In genomic region chr4:101689220-101689619, GRCh38 we compare ENCODE assay signal across 17 cellular contexts.
DNase-seq lines count a peak whose midpoint lies in the region; ATAC-seq and TF ChIP-seq lines count a peak whose summit lies in the region.
"Had no signal": no experiment of that assay in that cellular context is flagged by ENCODE, and none has a peak within 500 bp of the region (broad histone marks: within the 10 kb centered on the region; RNA-seq: fewer than 3 reads in every experiment).

No MANE protein-coding gene starts in this region.

- DNase-seq in HuH-7 (ENCODE audit: low spot score), result peak; percentile 1
- peak; percentile 36 for DNase-seq in kidney tubule cell (ENCODE audit: low spot score)
- DNase-seq in renal cortical epithelial cell (ENCODE audit: low read depth), result peak; percentile 76
- DNase-seq in right atrium auricular region (ENCODE audit: low spot score), result no peak
- DNase-seq in psoas muscle, result no peak
- no peak for DNase-seq in stimulated activated naive CD4-positive, alpha-beta T cell treated with Interleukin-2 at 50 U/mL for 16 hours (lab: John Stamatoyannopoulos, UW)
- DNase-seq in activated CD4-positive, alpha-beta T cell treated with anti-CD3 and anti-CD28 coated beads, Interleukin-2, amount 10 ng/mL, durations not matched to agents 24 days and 14 days, result no peak
- DNase-seq: ACHN; Caco-2; CD4-positive, alpha-beta T cell; GDM1; GOT3; H7; HFFc6 had no signal

- H3K4me3 ChIP-seq in liver (ENCODE audit: low read depth in 1 of 3, low read length in 3 of 3) (no peak overlapping the region), right atrium auricular region (no peak overlapping the region), psoas muscle (no peak overlapping the region)

- H3K36me3 ChIP-seq in liver (ENCODE audit: control insufficient read depth in 4 of 4, insufficient read depth in 3 of 4, low read depth in 1 of 4, low read length in 3 of 4) (no peaks in the 10 kb centered on the region), right atrium auricular region (no peaks in the 10 kb centered on the region), psoas muscle (ENCODE audit: insufficient read depth in 1 of 2, low read depth in 1 of 2) (no peaks in the 10 kb centered on the region)

- intact Hi-C loops in psoas muscle (cut with DNase I), result no loop called here
- intact Hi-C loops in activated CD4-positive, alpha-beta T cell treated with anti-CD3 and anti-CD28 coated beads, Interleukin-2, amount 10 ng/mL, durations not matched to agents 24 days and 14 days (cut with micrococcal nuclease), result no loop called here

- no peak for TF ChIP-seq RAD21 in liver (IDR thresholded peaks at IDR 0.05)

- H3K27me3 Mint-ChIP-seq in activated CD4-positive, alpha-beta T cell treated with anti-CD3 and anti-CD28 coated beads, Interleukin-2, amount 10 ng/mL, durations not matched to agents 24 days and 14 days, result peaks cover 15% of the 10 kb centered on the region

- no peaks in the 10 kb centered on the region for H3K9me3 Mint-ChIP-seq in activated CD4-positive, alpha-beta T cell treated with anti-CD3 and anti-CD28 coated beads, Interleukin-2, amount 10 ng/mL, durations not matched to agents 24 days and 14 days
- H3K9me3 Mint-ChIP-seq: CD4-positive, alpha-beta T cell; HFFc6 had no signal

- H3K4me1 Mint-ChIP-seq in activated CD4-positive, alpha-beta T cell treated with anti-CD3 and anti-CD28 coated beads, Interleukin-2, amount 10 ng/mL, durations not matched to agents 24 days and 14 days, result no peaks in the 10 kb centered on the region

- H3K9me3 ChIP-seq in liver (ENCODE audit: control insufficient read depth in 4 of 4, low read length in 3 of 4), result no peaks in the 10 kb centered on the region
- no peaks in the 10 kb centered on the region for H3K9me3 ChIP-seq in right atrium auricular region
- no peaks in the 10 kb centered on the region for H3K9me3 ChIP-seq in psoas muscle
- H3K9me3 ChIP-seq: Caco-2 had no signal

- no peaks in the 10 kb centered on the region for H3K36me3 Mint-ChIP-seq in activated CD4-positive, alpha-beta T cell treated with anti-CD3 and anti-CD28 coated beads, Interleukin-2, amount 10 ng/mL, durations not matched to agents 24 days and 14 days (ENCODE audit: low read depth)

- no peak for ATAC-seq in psoas muscle
- ATAC-seq: HCT116 had no signal

- no peak overlapping the region for H3K4me3 Mint-ChIP-seq in activated CD4-positive, alpha-beta T cell treated with anti-CD3 and anti-CD28 coated beads, Interleukin-2, amount 10 ng/mL, durations not matched to agents 24 days and 14 days
- H3K4me3 Mint-ChIP-seq: CD4-positive, alpha-beta T cell; HFFc6 had no signal

- no peak overlapping the region for H3K27ac Mint-ChIP-seq in activated CD4-positive, alpha-beta T cell treated with anti-CD3 and anti-CD28 coated beads, Interleukin-2, amount 10 ng/mL, durations not matched to agents 24 days and 14 days
- H3K27ac Mint-ChIP-seq: CD4-positive, alpha-beta T cell; HFFc6 had no signal

- H3K27ac ChIP-seq in liver (ENCODE audit: low read depth in 1 of 2, low read length in 2 of 2) (no peak overlapping the region), right atrium auricular region (no peak overlapping the region), psoas muscle (no peak overlapping the region)
- H3K27ac ChIP-seq: C4-2B had no signal

- no peak overlapping the region for H3K9ac ChIP-seq in liver (ENCODE audit: low read depth in 1 of 2, low read length in 2 of 2)

- H3K27me3 ChIP-seq in liver (ENCODE audit: control insufficient read depth in 4 of 4, insufficient read depth in 4 of 4, low read length in 3 of 4) (no peaks in the 10 kb centered on the region), right atrium auricular region (no peaks in the 10 kb centered on the region), psoas muscle (ENCODE audit: insufficient read depth in 3 of 3, low read length in 2 of 3) (peaks cover 0 to 2% (median 0%) of the 10 kb centered on the region in 3 donors)

- H3K4me1 ChIP-seq in liver (ENCODE audit: control insufficient read depth in 4 of 4, insufficient read depth in 4 of 4, low read length in 3 of 4) (peaks cover 0 to 11% (median 2%) of the 10 kb centered on the region in 4 donors), right atrium auricular region (no peaks in the 10 kb centered on the region), psoas muscle (no peaks in the 10 kb centered on the region)

- 51% methylated on average over 1 of the region's 1 CpG for whole genome bisulfite sequencing in liver
- WGBS in psoas muscle, 3 donors, result 86 to 98% (median 93%) methylated on average over 1 of the region's 1 CpG

- no peak for TF ChIP-seq CTCF in liver (IDR thresholded peaks at IDR 0.05; ENCODE audit: low read depth, low read length, missing input control)
- TF ChIP-seq CTCF in right atrium auricular region (IDR thresholded peaks at IDR 0.05), result no peak
- TF ChIP-seq CTCF in psoas muscle (IDR thresholded peaks at IDR 0.05), result no peak

TF ChIP-seq in liver, 16 proteins besides CTCF, POLR2A, EP300 and RAD21:
- TF ChIP-seq HNF4A (conservative IDR thresholded peaks at IDR 0.05) (peak in 1 of 2 donors; percentile 25), FOXA1 (IDR thresholded peaks at IDR 0.05) (no peak), RXRA (IDR thresholded peaks at IDR 0.05) (peak in 1 of 2 donors; percentile 11)
- TF ChIP-seq, protein P1, sequence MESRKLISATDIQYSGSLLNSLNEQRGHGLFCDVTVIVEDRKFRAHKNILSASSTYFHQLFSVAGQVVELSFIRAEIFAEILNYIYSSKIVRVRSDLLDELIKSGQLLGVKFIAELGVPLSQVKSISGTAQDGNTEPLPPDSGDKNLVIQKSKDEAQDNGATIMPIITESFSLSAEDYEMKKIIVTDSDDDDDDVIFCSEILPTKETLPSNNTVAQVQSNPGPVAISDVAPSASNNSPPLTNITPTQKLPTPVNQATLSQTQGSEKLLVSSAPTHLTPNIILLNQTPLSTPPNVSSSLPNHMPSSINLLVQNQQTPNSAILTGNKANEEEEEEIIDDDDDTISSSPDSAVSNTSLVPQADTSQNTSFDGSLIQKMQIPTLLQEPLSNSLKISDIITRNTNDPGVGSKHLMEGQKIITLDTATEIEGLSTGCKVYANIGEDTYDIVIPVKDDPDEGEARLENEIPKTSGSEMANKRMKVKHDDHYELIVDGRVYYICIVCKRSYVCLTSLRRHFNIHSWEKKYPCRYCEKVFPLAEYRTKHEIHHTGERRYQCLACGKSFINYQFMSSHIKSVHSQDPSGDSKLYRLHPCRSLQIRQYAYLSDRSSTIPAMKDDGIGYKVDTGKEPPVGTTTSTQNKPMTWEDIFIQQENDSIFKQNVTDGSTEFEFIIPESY (IDR thresholded peaks at IDR 0.05), result peak; percentile 8

Comparison
In these comparisons a context has a peak if more than half of its experiments do, and no peak if none do; other contexts are left out.
1. DNase-seq: peak in HuH-7 (single experiment), kidney tubule cell (single experiment) and renal cortical epithelial cell (single experiment); none in right atrium auricular region (single experiment), psoas muscle (0 of 2), stimulated activated naive CD4-positive, alpha-beta T cell treated with Interleukin-2 at 50 U/mL for 16 hours (single experiment) and activated CD4-positive, alpha-beta T cell treated with anti-CD3 and anti-CD28 coated beads, Interleukin-2, amount 10 ng/mL, durations not matched to agents 24 days and 14 days (single experiment).